In genomic region chr1:168664069-168664834, GRCh38 we compare ENCODE assay signal across 16 cellular contexts.
"Had no signal": no experiment of that assay in that cellular context is flagged by ENCODE, and none has a peak within 500 bp of the region (broad histone marks: within the 10 kb centered on the region; RNA-seq: fewer than 3 reads in every experiment).

No MANE protein-coding gene starts in this region.

- H3K36me3 Mint-ChIP-seq: stimulated activated effector memory CD8-positive, alpha-beta T cell treated with anti-CD3 and anti-CD28 coated beads, Interleukin-12 subunit alpha, Interleukin-12 subunit beta, amount 100 ng/mL, for 72 hours had no signal

- H3K9me3 Mint-ChIP-seq: activated CD4-positive, alpha-beta memory T cell treated with anti-CD3 and anti-CD28 coated beads, Interleukin-2, amount 10 ng/mL, durations not matched to agents 7 days and 5 days; activated T-cell treated with anti-CD3 and anti-CD28 coated beads, Interleukin-2, amount 50 U/mL, for 24 hours; endodermal cell; stimulated activated effector memory CD8-positive, alpha-beta T cell treated with anti-CD3 and anti-CD28 coated beads, Interleukin-12 subunit alpha, Interleukin-12 subunit beta, amount 100 ng/mL, for 72 hours had no signal

- H3K4me1 ChIP-seq: parathyroid adenoma, tibial artery, uterus had no signal

- DNase-seq: activated CD4-positive, alpha-beta memory T cell treated with anti-CD3 and anti-CD28 coated beads, Interleukin-2, amount 10 ng/mL, durations not matched to agents 7 days and 5 days; activated CD4-positive, alpha-beta T cell treated with anti-CD3 and anti-CD28 coated beads for 4 hours; activated effector memory CD4-positive, alpha-beta T cell treated with Interleukin-2 at 50 U/mL for 16 hours; activated naive CD4-positive, alpha-beta T cell treated with anti-CD3 and anti-CD28 coated beads, Interleukin-2, amount 50 U/mL, for 16 hours; activated T-cell treated with anti-CD3 and anti-CD28 coated beads, Interleukin-2, amount 50 U/mL, for 24 hours; dorsolateral prefrontal cortex; endodermal cell; erythroblast; mammary epithelial cell; naive thymus-derived CD8-positive, alpha-beta T cell; tibial artery; uterus had no signal

- H3K4me3 ChIP-seq: dorsolateral prefrontal cortex, tibial artery, uterus had no signal

- H3K9me3 ChIP-seq: tibial artery, uterus had no signal

- FAIRE-seq: astrocyte, islet of Langerhans had no signal

- H3K36me3 ChIP-seq: tibial artery, uterus had no signal

- H3K27ac Mint-ChIP-seq: activated CD4-positive, alpha-beta memory T cell treated with anti-CD3 and anti-CD28 coated beads, Interleukin-2, amount 10 ng/mL, durations not matched to agents 7 days and 5 days; activated T-cell treated with anti-CD3 and anti-CD28 coated beads, Interleukin-2, amount 50 U/mL, for 24 hours; endodermal cell; naive thymus-derived CD8-positive, alpha-beta T cell; stimulated activated effector memory CD8-positive, alpha-beta T cell treated with anti-CD3 and anti-CD28 coated beads, Interleukin-12 subunit alpha, Interleukin-12 subunit beta, amount 100 ng/mL, for 72 hours had no signal

- H3K4me3 Mint-ChIP-seq: activated CD4-positive, alpha-beta memory T cell treated with anti-CD3 and anti-CD28 coated beads, Interleukin-2, amount 10 ng/mL, durations not matched to agents 7 days and 5 days; activated T-cell treated with anti-CD3 and anti-CD28 coated beads, Interleukin-2, amount 50 U/mL, for 24 hours; endodermal cell; naive thymus-derived CD8-positive, alpha-beta T cell; stimulated activated effector memory CD8-positive, alpha-beta T cell treated with anti-CD3 and anti-CD28 coated beads, Interleukin-12 subunit alpha, Interleukin-12 subunit beta, amount 100 ng/mL, for 72 hours had no signal

- H3K4me1 Mint-ChIP-seq: activated CD4-positive, alpha-beta memory T cell treated with anti-CD3 and anti-CD28 coated beads, Interleukin-2, amount 10 ng/mL, durations not matched to agents 7 days and 5 days; endodermal cell; stimulated activated effector memory CD8-positive, alpha-beta T cell treated with anti-CD3 and anti-CD28 coated beads, Interleukin-12 subunit alpha, Interleukin-12 subunit beta, amount 100 ng/mL, for 72 hours had no signal

- ATAC-seq: naive thymus-derived CD8-positive, alpha-beta T cell; stimulated activated effector memory CD8-positive, alpha-beta T cell treated with anti-CD3 and anti-CD28 coated beads, Interleukin-12 subunit alpha, Interleukin-12 subunit beta, amount 100 ng/mL, for 72 hours had no signal

- H3K27me3 ChIP-seq: dorsolateral prefrontal cortex, tibial artery, uterus had no signal

- H3K27me3 Mint-ChIP-seq: activated T-cell treated with anti-CD3 and anti-CD28 coated beads, Interleukin-2, amount 50 U/mL, for 24 hours; naive thymus-derived CD8-positive, alpha-beta T cell had no signal
